In genomic region chr2:144406111-144406788, GRCh38 we compare ENCODE assay signal across 20 cellular contexts.
DNase-seq lines count a peak whose midpoint lies in the region; ATAC-seq and TF ChIP-seq lines count a peak whose summit lies in the region.
"Had no signal": no experiment of that assay in that cellular context is flagged by ENCODE, and none has a peak within 500 bp of the region (broad histone marks: within the 10 kb centered on the region; RNA-seq: fewer than 3 reads in every experiment).

No MANE protein-coding gene starts in this region.

- no peak overlapping the region for H3K14ac ChIP-seq in mesenchymal stem cell (ENCODE audit: low read length in 2 of 2)

- H3K36me3 ChIP-seq in mesenchymal stem cell (ENCODE audit: control insufficient read depth in 1 of 2, insufficient read depth in 2 of 2, low read depth in 1 of 2, low read length in 2 of 2) (peaks cover 0 to 81% of the 10 kb centered on the region in 2 experiments), smooth muscle cell (ENCODE audit: low read depth) (peaks cover 5% of the 10 kb centered on the region)
- H3K36me3 ChIP-seq: BE2C had no signal

- H3K79me1 ChIP-seq in mesenchymal stem cell (replicated peaks; ENCODE audit: low read length, poor library complexity, severe bottlenecking), result peaks cover 7% of the 10 kb centered on the region

- H3K36me3 Mint-ChIP-seq in HFFc6 (ENCODE audit: low read depth), result peaks cover 42% of the 10 kb centered on the region

- no peak overlapping the region for H2BK15ac ChIP-seq in mesenchymal stem cell (ENCODE audit: low read depth, poor library complexity, severe bottlenecking)

- WGBS in mesenchymal stem cell, result 92% methylated on average over 3 of the region's 4 CpGs
- 75% methylated on average over 4 of the region's 4 CpGs for WGBS in smooth muscle cell (ENCODE audit: low lambda C conversion rate)

- no peaks in the 10 kb centered on the region for H3K9me3 Mint-ChIP-seq in HFFc6
- H3K9me3 Mint-ChIP-seq: activated T-helper 2 cell treated with anti-CD3 and anti-CD28 coated beads, Interferon-gamma antibody, Interleukin-2, Interleukin-4, amounts not matched to agents 10 μg/mL and 5 μg/mL and 100 μg/mL, durations not matched to agents 14 hours and 24 hours and 36 hours; memory B cell had no signal

- H3K4me3 Mint-ChIP-seq in HFFc6, result no peak overlapping the region
- H3K4me3 Mint-ChIP-seq: memory B cell had no signal

- H3K4me2 ChIP-seq in mesenchymal stem cell (ENCODE audit: low read length, poor library complexity, severe bottlenecking) (no peak overlapping the region), smooth muscle cell (no peak overlapping the region)

- no peak overlapping the region for H2BK5ac ChIP-seq in mesenchymal stem cell (ENCODE audit: low read depth, low read length, poor library complexity, severe bottlenecking)

- peak overlapping the region; percentile 6 for H2AK5ac ChIP-seq in mesenchymal stem cell (ENCODE audit: low read length, severe bottlenecking)

- H4K91ac ChIP-seq in mesenchymal stem cell (ENCODE audit: low read length), result no peak overlapping the region

- H3K4me1 ChIP-seq in mesenchymal stem cell (ENCODE audit: control insufficient read depth, insufficient read depth, low read depth, low read length), result peaks cover 8% of the 10 kb centered on the region
- no peaks in the 10 kb centered on the region for H3K4me1 ChIP-seq in smooth muscle cell (ENCODE audit: low read depth)
- H3K4me1 ChIP-seq: BE2C had no signal

- peaks cover 47% of the 10 kb centered on the region for H3K4me1 Mint-ChIP-seq in HFFc6 (ENCODE audit: low read depth)

- no peak overlapping the region for H3K4ac ChIP-seq in mesenchymal stem cell (ENCODE audit: low read depth in 1 of 2, low read length in 2 of 2)

- H3K27me3 ChIP-seq in mesenchymal stem cell (ENCODE audit: control insufficient read depth in 1 of 2, insufficient read depth in 1 of 2, low read length in 2 of 2) (no peaks in the 10 kb centered on the region), smooth muscle cell (ENCODE audit: low read depth) (no peaks in the 10 kb centered on the region)
- H3K27me3 ChIP-seq: BE2C had no signal

- no peak overlapping the region for H3K23ac ChIP-seq in mesenchymal stem cell (ENCODE audit: low read length in 2 of 2)

- no peak overlapping the region for H4K8ac ChIP-seq in mesenchymal stem cell (ENCODE audit: low read length)

- peaks cover 19% of the 10 kb centered on the region for H4K20me1 ChIP-seq in smooth muscle cell (ENCODE audit: low read depth)

- TF ChIP-seq CTCF in HFFc6 (IDR thresholded peaks at IDR 0.05) (no peak), smooth muscle cell (IDR thresholded peaks at IDR 0.05; ENCODE audit: borderline replicate concordance, insufficient read depth, poor library complexity, severe bottlenecking) (no peak)

- no peak overlapping the region for H2BK12ac ChIP-seq in mesenchymal stem cell (ENCODE audit: low read length in 2 of 2)

- ATAC-seq in activated CD4-positive, CD25-positive, alpha-beta regulatory T cell treated with anti-CD3 and anti-CD28 coated beads, Interleukin-2, amount 50 U/mL, for 24 hours, result no peak
- ATAC-seq in GM21717 (IDR thresholded peaks at IDR 0.05; ENCODE audit: unreplicated experiment), result no peak
- ATAC-seq: GM12878 had no signal

- H3K79me2 ChIP-seq in smooth muscle cell (ENCODE audit: low read depth), result peaks cover 52% of the 10 kb centered on the region

- H3K27ac ChIP-seq in mesenchymal stem cell (ENCODE audit: low read length, poor library complexity, severe bottlenecking) (no peak overlapping the region), smooth muscle cell (ENCODE audit: low read depth) (peak overlapping the region; percentile 45)
- H3K27ac ChIP-seq: thoracic aorta had no signal

- H3K27ac Mint-ChIP-seq in HFFc6, result peak overlapping the region; percentile 3
- H3K27ac Mint-ChIP-seq: activated T-helper 2 cell treated with anti-CD3 and anti-CD28 coated beads, Interferon-gamma antibody, Interleukin-2, Interleukin-4, amounts not matched to agents 10 μg/mL and 5 μg/mL and 100 μg/mL, durations not matched to agents 14 hours and 24 hours and 36 hours had no signal

- H3K27me3 Mint-ChIP-seq in HFFc6 (ENCODE audit: insufficient read depth), result no peaks in the 10 kb centered on the region
- H3K27me3 Mint-ChIP-seq: memory B cell had no signal

- H3K18ac ChIP-seq in mesenchymal stem cell (ENCODE audit: low read depth in 1 of 2, low read length in 2 of 2), result peak overlapping the region in 1 of 2 experiments; percentile 8

- H3F3A ChIP-seq in smooth muscle cell (ENCODE audit: low read depth), result peaks cover 51% of the 10 kb centered on the region

- H3K9ac ChIP-seq in mesenchymal stem cell (ENCODE audit: low read length), result no peak overlapping the region
- H3K9ac ChIP-seq in smooth muscle cell (ENCODE audit: low read depth), result no peak overlapping the region

- H3K4me3 ChIP-seq in mesenchymal stem cell (ENCODE audit: insufficient read depth in 1 of 2, low read depth in 1 of 2, low read length in 2 of 2) (no peak overlapping the region), smooth muscle cell (no peak overlapping the region)
- H3K4me3 ChIP-seq: GM12878, thoracic aorta had no signal

- H3K9me3 ChIP-seq in mesenchymal stem cell (ENCODE audit: control insufficient read depth, low read length) (no peaks in the 10 kb centered on the region), smooth muscle cell (replicated peaks; ENCODE audit: low read depth) (no peaks in the 10 kb centered on the region)
- H3K9me3 ChIP-seq: BE2C, thoracic aorta had no signal

- no peak overlapping the region for H2BK120ac ChIP-seq in mesenchymal stem cell (ENCODE audit: low read depth, low read length)

- DNase-seq in HFFc6 (peak; percentile 44), UCSD-AML1 (lab: John Stamatoyannopoulos, UW; ENCODE audit: unreplicated experiment) (peak; percentile 5), mesenchymal stem cell (peak; percentile 24), smooth muscle cell (lab: John Stamatoyannopoulos, UW; ENCODE audit: unreplicated experiment) (no peak), NCI-H774 (lab: John Stamatoyannopoulos, UW) (no peak), mucosa of gallbladder (ENCODE audit: low spot score) (no peak)
- DNase-seq: BE2C; central memory CD4-positive, alpha-beta T cell; GDM1; hypothalamus; kidney; NCI-H1105 treated with DMSO at 0.1 percent for 48 hours; NCI-H748 treated with DMSO at 0.1 percent for 48 hours; stimulated activated CD4-positive, alpha-beta T cell treated with anti-CD3 and anti-CD28 coated beads, Interleukin-4, amount 100 ng/mL, for 1 hour had no signal

- H2AFZ ChIP-seq in mesenchymal stem cell (ENCODE audit: low read depth, low read length) (no peak overlapping the region), smooth muscle cell (ENCODE audit: low read depth) (no peak overlapping the region)

Comparison
In these comparisons a context has a peak if more than half of its experiments do, and no peak if none do; other contexts are left out.
1. DNase-seq: peak in HFFc6 (single experiment), UCSD-AML1 (single experiment) and mesenchymal stem cell (single experiment); none in smooth muscle cell (single experiment), NCI-H774 (single experiment) and mucosa of gallbladder (single experiment).